ENCODE assay signal across 8 cellular contexts in genomic region chr19:5690125-5690954, GRCh38. TPM values are rescaled to one million over a fixed set of nuclear protein-coding genes. Genes with fewer than 3 reads are reported as not detected.
DNase-seq lines count a peak whose midpoint lies in the region; ATAC-seq lines count a peak whose summit lies in the region.

Gene RPL36, plus strand, starts transcription at chr19:5690295. Its CDS starts 213 bp downstream, at chr19:5690508.

- peaks cover 63% of the 10 kb centered on the region for H3K36me3 Mint-ChIP-seq in effector memory CD8-positive, alpha-beta T cell (ENCODE audit: insufficient read depth)

- DNase-seq in C1 segment of cervical spinal cord (lab: John Stamatoyannopoulos, UW) (peak; percentile 72 to 98 (median 94)), HT1080 (ENCODE audit: low read depth) (peak; percentile 96), NOMO-1 (lab: John Stamatoyannopoulos, UW; ENCODE audit: unreplicated experiment in 2 of 2) (peak; percentile 89 to 94), medulla oblongata (ENCODE audit: extremely low spot score) (peak; percentile 97)
- peak; percentile 94 to 98 for DNase-seq in activated CD8-positive, alpha-beta memory T cell treated with anti-CD3 and anti-CD28 coated beads for 4 hours (ENCODE audit: low read depth in 2 of 2)
- DNase-seq in effector memory CD8-positive, alpha-beta T cell = peak; percentile 99
- DNase-seq in stimulated activated CD8-positive, alpha-beta memory T cell treated with anti-CD3 and anti-CD28 coated beads, Interleukin-12 subunit alpha, Interleukin-12 subunit beta, amount 100 ng/mL, for 1 hour (ENCODE audit: low read depth) = peak; percentile 97

- H3K27me3 Mint-ChIP-seq in effector memory CD8-positive, alpha-beta T cell = no peaks in the 10 kb centered on the region

- peaks cover 24 to 32% of the 10 kb centered on the region in 2 donors for H3K4me1 Mint-ChIP-seq in effector memory CD8-positive, alpha-beta T cell (ENCODE audit: low read depth in 2 of 2)

- peak; percentile 43 for ATAC-seq in GM19372 (IDR thresholded peaks at IDR 0.05; ENCODE audit: low read depth, unreplicated experiment)
- peak; percentile 63 for ATAC-seq in effector memory CD8-positive, alpha-beta T cell (replicated peaks)

- H3K27ac Mint-ChIP-seq in effector memory CD8-positive, alpha-beta T cell = peak within 1 kb of the TSS; percentile 94 to 98

- peak within 1 kb of the TSS; percentile 96 to 98 for H3K4me3 Mint-ChIP-seq in effector memory CD8-positive, alpha-beta T cell

- no peaks in the 10 kb centered on the region for H3K9me3 Mint-ChIP-seq in effector memory CD8-positive, alpha-beta T cell

RNA-seq across cellular contexts. Expression of gene RPL36, which starts in this region (rescaled TPM):
- total RNA-seq in HT1080 (2014; rRNA removed; shearing (Covaris generic)) = 1,434 and 2,039 TPM in 2 replicates
- polyA plus RNA-seq in HT1080 (2015; cell fraction: cytosol; rRNA removed) = 933 and 1,408 TPM in 2 replicates
- polyA plus RNA-seq in HT1080 (2015; cell fraction: nucleus; rRNA removed) = 312 and 437 TPM in 2 replicates

Comparison
In these comparisons a context has a peak if more than half of its experiments do, and no peak if none do; other contexts are left out.
1. Peak in every context shown above with its lines: DNase-seq and ATAC-seq.